ENCODE assay signal across 16 cellular contexts in genomic region chr1:77776007-77776725, GRCh38.
"Had no signal": no experiment of that assay in that cellular context is flagged by ENCODE, and none has a peak within 500 bp of the region (broad histone marks: within the 10 kb centered on the region; RNA-seq: fewer than 3 reads in every experiment).

No MANE protein-coding gene starts in this region.

- H3K27ac ChIP-seq: sigmoid colon had no signal

- H3K27me3 ChIP-seq: sigmoid colon had no signal

- H3K27ac Mint-ChIP-seq: activated CD4-positive, alpha-beta T cell treated with anti-CD3 and anti-CD28 coated beads, Interleukin-2, amount 10 ng/mL, durations not matched to agents 24 days and 14 days; activated naive CD4-positive, alpha-beta T cell treated with anti-CD3 and anti-CD28 coated beads, Interleukin-2, amount 10 ng/mL, durations not matched to agents 7 days and 5 days; activated T-helper 1 cell treated with anti-CD3 and anti-CD28 coated beads, Interleukin-12 subunit alpha, Interleukin-12 subunit beta, Interleukin-2, Interleukin-4 antibody, amounts not matched to agents 30 ng/mL and 10 ng/mL and 1 ng/mL, durations not matched to agents 14 hours and 24 hours and 36 hours; brain; dendritic cell treated with granulocyte-macrophage colony-stimulating factor and Interleukin-4, amounts not matched to agents 40 ng/mL and 50 ng/mL, for 4 days; natural killer cell; T-helper 17 cell; WTC11 had no signal

- DNase-seq: activated CD4-positive, alpha-beta T cell treated with anti-CD3 and anti-CD28 coated beads, Interleukin-2, amount 10 ng/mL, durations not matched to agents 24 days and 14 days; activated naive CD4-positive, alpha-beta T cell treated with anti-CD3 and anti-CD28 coated beads, Interleukin-2, amount 10 ng/mL, durations not matched to agents 7 days and 5 days; hypothalamus; left cardiac atrium; mucosa of descending colon; natural killer cell; occipital lobe; sigmoid colon; stimulated activated CD4-positive, alpha-beta T cell treated with anti-CD3 and anti-CD28 coated beads, Interleukin-2, amount 100 ng/mL, for 48 hours; stimulated activated naive CD4-positive, alpha-beta T cell treated with Interleukin-2 at 50 U/mL for 16 hours; T-helper 17 cell had no signal

- H3K4me3 Mint-ChIP-seq: activated CD4-positive, alpha-beta T cell treated with anti-CD3 and anti-CD28 coated beads, Interleukin-2, amount 10 ng/mL, durations not matched to agents 24 days and 14 days; activated naive CD4-positive, alpha-beta T cell treated with anti-CD3 and anti-CD28 coated beads, Interleukin-2, amount 10 ng/mL, durations not matched to agents 7 days and 5 days; activated T-helper 1 cell treated with anti-CD3 and anti-CD28 coated beads, Interleukin-12 subunit alpha, Interleukin-12 subunit beta, Interleukin-2, Interleukin-4 antibody, amounts not matched to agents 30 ng/mL and 10 ng/mL and 1 ng/mL, durations not matched to agents 14 hours and 24 hours and 36 hours; central memory CD8-positive, alpha-beta T cell; dendritic cell treated with granulocyte-macrophage colony-stimulating factor and Interleukin-4, amounts not matched to agents 40 ng/mL and 50 ng/mL, for 4 days; natural killer cell; T-helper 17 cell; WTC11 had no signal

- H3K9me3 Mint-ChIP-seq: activated CD4-positive, alpha-beta T cell treated with anti-CD3 and anti-CD28 coated beads, Interleukin-2, amount 10 ng/mL, durations not matched to agents 24 days and 14 days; activated naive CD4-positive, alpha-beta T cell treated with anti-CD3 and anti-CD28 coated beads, Interleukin-2, amount 10 ng/mL, durations not matched to agents 7 days and 5 days; activated T-helper 1 cell treated with anti-CD3 and anti-CD28 coated beads, Interleukin-12 subunit alpha, Interleukin-12 subunit beta, Interleukin-2, Interleukin-4 antibody, amounts not matched to agents 30 ng/mL and 10 ng/mL and 1 ng/mL, durations not matched to agents 14 hours and 24 hours and 36 hours; brain; central memory CD8-positive, alpha-beta T cell; dendritic cell treated with granulocyte-macrophage colony-stimulating factor and Interleukin-4, amounts not matched to agents 40 ng/mL and 50 ng/mL, for 4 days; natural killer cell; WTC11 had no signal

- H3K36me3 Mint-ChIP-seq: brain, natural killer cell, WTC11 had no signal

- H3K9me3 ChIP-seq: mucosa of descending colon, sigmoid colon had no signal

- H3K27me3 Mint-ChIP-seq: activated CD4-positive, alpha-beta T cell treated with anti-CD3 and anti-CD28 coated beads, Interleukin-2, amount 10 ng/mL, durations not matched to agents 24 days and 14 days; central memory CD8-positive, alpha-beta T cell; dendritic cell treated with granulocyte-macrophage colony-stimulating factor and Interleukin-4, amounts not matched to agents 40 ng/mL and 50 ng/mL, for 4 days; T-helper 17 cell had no signal

- H3K36me3 ChIP-seq: sigmoid colon had no signal

- ATAC-seq: left cardiac atrium, mucosa of descending colon, natural killer cell, T-helper 17 cell, WTC11 had no signal

- H3K4me3 ChIP-seq: mucosa of descending colon, sigmoid colon had no signal
